8 cellular contexts compared by ENCODE assay signal in genomic region chr3:42071720-42072582, GRCh38. TPM values are rescaled to one million over a fixed set of nuclear protein-coding genes. Genes with fewer than 3 reads are reported as not detected.
DNase-seq lines count a peak whose midpoint lies in the region; ATAC-seq and TF ChIP-seq lines count a peak whose summit lies in the region.

No MANE protein-coding gene starts in this region.

- peak; percentile 81 for DNase-seq in EL
- DNase-seq in NCI-H460 (ENCODE audit: extremely low read depth, low read depth): peak; percentile 6
- peak; percentile 68 to 86 (median 78) for DNase-seq in body of pancreas
- DNase-seq in iPS-NIHi11 (ENCODE audit: low spot score): peak; percentile 64
- DNase-seq in activated T-helper 1 cell treated with anti-CD3 and anti-CD28 coated beads, Interleukin-12 subunit alpha, Interleukin-12 subunit beta, Interleukin-2, Interleukin-4 antibody, amounts not matched to agents 30 ng/mL and 10 ng/mL and 1 ng/mL, durations not matched to agents 14 hours and 24 hours and 36 hours (ENCODE audit: low spot score): no peak

- H3K4me1 Mint-ChIP-seq in activated T-helper 1 cell treated with anti-CD3 and anti-CD28 coated beads, Interleukin-12 subunit alpha, Interleukin-12 subunit beta, Interleukin-2, Interleukin-4 antibody, amounts not matched to agents 30 ng/mL and 10 ng/mL and 1 ng/mL, durations not matched to agents 14 hours and 24 hours and 36 hours (ENCODE audit: low read depth): peaks cover 20% of the 10 kb centered on the region

- H3K9me3 ChIP-seq in body of pancreas (no peaks in the 10 kb centered on the region), skeletal muscle satellite cell (replicated peaks; ENCODE audit: low read length) (no peaks in the 10 kb centered on the region)

- H3K9ac ChIP-seq in skeletal muscle satellite cell (ENCODE audit: low read depth, low read length): peak overlapping the region; percentile 55

- peak overlapping the region; percentile 74 for H3K4me2 ChIP-seq in skeletal muscle satellite cell (ENCODE audit: low read length)

- H3K4me1 ChIP-seq in body of pancreas (peaks cover 33% of the 10 kb centered on the region), skeletal muscle satellite cell (ENCODE audit: control insufficient read depth, insufficient read depth, low read length) (peaks cover 45% of the 10 kb centered on the region)

- intact Hi-C loops in body of pancreas (cut with DNase I): no loop called here
- intact Hi-C loops in activated T-helper 1 cell treated with anti-CD3 and anti-CD28 coated beads, Interleukin-12 subunit alpha, Interleukin-12 subunit beta, Interleukin-2, Interleukin-4 antibody, amounts not matched to agents 30 ng/mL and 10 ng/mL and 1 ng/mL, durations not matched to agents 14 hours and 24 hours and 36 hours (cut with micrococcal nuclease): no loop called here

- H3K27me3 ChIP-seq in body of pancreas: no peaks in the 10 kb centered on the region
- H3K27me3 ChIP-seq in skeletal muscle satellite cell (ENCODE audit: control insufficient read depth, insufficient read depth, low read length): no peaks in the 10 kb centered on the region

- no peaks in the 10 kb centered on the region for H3K27me3 Mint-ChIP-seq in activated T-helper 1 cell treated with anti-CD3 and anti-CD28 coated beads, Interleukin-12 subunit alpha, Interleukin-12 subunit beta, Interleukin-2, Interleukin-4 antibody, amounts not matched to agents 30 ng/mL and 10 ng/mL and 1 ng/mL, durations not matched to agents 14 hours and 24 hours and 36 hours (ENCODE audit: insufficient read depth)

- no peak for TF ChIP-seq POLR2A in body of pancreas (IDR thresholded peaks at IDR 0.05)

- H3K4me3 Mint-ChIP-seq in activated T-helper 1 cell treated with anti-CD3 and anti-CD28 coated beads, Interleukin-12 subunit alpha, Interleukin-12 subunit beta, Interleukin-2, Interleukin-4 antibody, amounts not matched to agents 30 ng/mL and 10 ng/mL and 1 ng/mL, durations not matched to agents 14 hours and 24 hours and 36 hours: no peak overlapping the region

- peaks cover 6% of the 10 kb centered on the region for H3K9me3 Mint-ChIP-seq in activated T-helper 1 cell treated with anti-CD3 and anti-CD28 coated beads, Interleukin-12 subunit alpha, Interleukin-12 subunit beta, Interleukin-2, Interleukin-4 antibody, amounts not matched to agents 30 ng/mL and 10 ng/mL and 1 ng/mL, durations not matched to agents 14 hours and 24 hours and 36 hours

- 8 to 16% methylated on average over 7 to 14 of the region's 14 CpGs for WGBS in body of pancreas, 2 donors

- TF ChIP-seq CTCF in body of pancreas (IDR thresholded peaks at IDR 0.05): no peak

- H3K36me3 Mint-ChIP-seq in activated T-helper 1 cell treated with anti-CD3 and anti-CD28 coated beads, Interleukin-12 subunit alpha, Interleukin-12 subunit beta, Interleukin-2, Interleukin-4 antibody, amounts not matched to agents 30 ng/mL and 10 ng/mL and 1 ng/mL, durations not matched to agents 14 hours and 24 hours and 36 hours (ENCODE audit: low read depth): no peaks in the 10 kb centered on the region

- ATAC-seq in HG02759 (IDR thresholded peaks at IDR 0.05; ENCODE audit: unreplicated experiment) (peak; percentile 58), body of pancreas (peak; percentile 73), HG03039 (IDR thresholded peaks at IDR 0.05; ENCODE audit: unreplicated experiment) (no peak)

- H3K27ac ChIP-seq in body of pancreas: peak overlapping the region; percentile 28 to 80 (median 62)

- no peak overlapping the region for H3K4me3 ChIP-seq in body of pancreas
- peak overlapping the region; percentile 50 for H3K4me3 ChIP-seq in skeletal muscle satellite cell (ENCODE audit: low read length)

- no peaks in the 10 kb centered on the region for H3K36me3 ChIP-seq in body of pancreas (replicated peaks in 1 of 2; ENCODE audit: insufficient read depth in 1 of 2, low read depth in 2 of 2)
- H3K36me3 ChIP-seq in skeletal muscle satellite cell (ENCODE audit: insufficient read depth, low read length): no peaks in the 10 kb centered on the region

- no peak overlapping the region for H3K27ac Mint-ChIP-seq in activated T-helper 1 cell treated with anti-CD3 and anti-CD28 coated beads, Interleukin-12 subunit alpha, Interleukin-12 subunit beta, Interleukin-2, Interleukin-4 antibody, amounts not matched to agents 30 ng/mL and 10 ng/mL and 1 ng/mL, durations not matched to agents 14 hours and 24 hours and 36 hours

RNA-seq across cellular contexts. Expression of gene TRAK1, which starts 19.2 kb away (rescaled TPM):
- total RNA-seq in NCI-H460 (2014; rRNA removed; shearing (Covaris generic)): 14.7 and 15.5 TPM in 2 replicates
- 12.4 and 18.9 TPM in 2 replicates for polyA plus RNA-seq in NCI-H460 (2014; cell fraction: nucleus; rRNA removed)
- total RNA-seq in body of pancreas: 10 to 100 TPM; 17.1 to 24.1 TPM
- 21.0 and 32.5 TPM in 2 replicates for total RNA-seq in skeletal muscle satellite cell (2012; rRNA removed)
- total RNA-seq in activated T-helper 1 cell treated with anti-CD3 and anti-CD28 coated beads, Interleukin-12 subunit alpha, Interleukin-12 subunit beta, Interleukin-2, Interleukin-4 antibody, amounts not matched to agents 30 ng/mL and 10 ng/mL and 1 ng/mL, durations not matched to agents 14 hours and 24 hours and 36 hours: 32.6 and 33.8 TPM in 2 replicates
